In genomic region chr2:175168564-175168945, GRCh38 we compare ENCODE assay signal across 8 cellular contexts. TPM values are rescaled to one million over a fixed set of nuclear protein-coding genes. Genes with fewer than 3 reads are reported as not detected.
DNase-seq lines count a peak whose midpoint lies in the region; ATAC-seq and TF ChIP-seq lines count a peak whose summit lies in the region.

No MANE protein-coding gene starts in this region.

- H3K4me2 ChIP-seq in DOHH2 (ENCODE audit: low read length) (peak overlapping the region; percentile 76), osteoblast (ENCODE audit: insufficient read depth, low read length) (peak overlapping the region; percentile 88)

- H3K27me3 Mint-ChIP-seq in IgD-negative memory B cell, result no peaks in the 10 kb centered on the region

- H3K4me3 Mint-ChIP-seq in IgD-negative memory B cell, result peak overlapping the region; percentile 92 to 100 (median 96)

- 0 to 1% methylated on average over 7 of the region's 11 CpGs for WGBS in ectodermal cell, 2 experiments

- TF ChIP-seq CTCF in DOHH2 (IDR thresholded peaks at IDR 0.05; ENCODE audit: low read depth, low read length, poor library complexity, severe bottlenecking), result no peak
- TF ChIP-seq CTCF in osteoblast (IDR thresholded peaks at IDR 0.05; ENCODE audit: extremely low read depth, low read depth, low read length), result no peak
- TF ChIP-seq CTCF in GM20000 (IDR thresholded peaks at IDR 0.05; ENCODE audit: extremely low read depth, missing control alignments), result no peak

- H3K4me1 Mint-ChIP-seq in IgD-negative memory B cell, result peaks cover 25 to 34% (median 27%) of the 10 kb centered on the region in 3 donors

- H3K9me3 Mint-ChIP-seq in IgD-negative memory B cell, result no peaks in the 10 kb centered on the region

- peaks cover 3% of the 10 kb centered on the region for H3K36me3 Mint-ChIP-seq in IgD-negative memory B cell

- H3K27ac Mint-ChIP-seq in IgD-negative memory B cell, result peak overlapping the region; percentile 83 to 99 (median 93)

- H3K9me2 ChIP-seq in DOHH2 (replicated peaks; ENCODE audit: control insufficient read depth, low read length), result no peaks in the 10 kb centered on the region

- no peaks in the 10 kb centered on the region for H3K9me3 ChIP-seq in DOHH2 (ENCODE audit: control insufficient read depth, insufficient read depth, low read length)
- H3K9me3 ChIP-seq in ectodermal cell (ENCODE audit: control insufficient read depth, low read length), result no peaks in the 10 kb centered on the region
- no peaks in the 10 kb centered on the region for H3K9me3 ChIP-seq in osteoblast (ENCODE audit: low read depth, low read length)

- DNase-seq in osteoblast (ENCODE audit: insufficient read length, low spot score, missing footprints) (no peak), NCI-H1436 treated with DMSO at 0.1 percent for 48 hours (lab: John Stamatoyannopoulos, UW) (no peak), GM20000 (ENCODE audit: low spot score) (no peak), DMS53 treated with DMSO at 0.1 percent for 48 hours (lab: John Stamatoyannopoulos, UW; ENCODE audit: unreplicated experiment) (no peak)

- peak; percentile 30 for ATAC-seq in GM21526 (IDR thresholded peaks at IDR 0.05; ENCODE audit: low FRiP score, unreplicated experiment)

- H3K79me2 ChIP-seq in DOHH2 (ENCODE audit: control insufficient read depth, low read length) (peaks cover 52% of the 10 kb centered on the region), osteoblast (ENCODE audit: insufficient read depth, low read length) (peaks cover 44% of the 10 kb centered on the region)

- H2AFZ ChIP-seq in osteoblast (ENCODE audit: low read length), result peak overlapping the region; percentile 96

- H4K20me1 ChIP-seq in DOHH2 (ENCODE audit: control insufficient read depth, insufficient read depth, low read depth, low read length) (peaks cover 13% of the 10 kb centered on the region; the same call in 1 of the 2 replicates), osteoblast (ENCODE audit: insufficient read depth, low read length) (peaks cover 28% of the 10 kb centered on the region)

- peaks cover 22% of the 10 kb centered on the region for H3K36me3 ChIP-seq in DOHH2 (ENCODE audit: control insufficient read depth, low read length)
- H3K36me3 ChIP-seq in ectodermal cell (ENCODE audit: control insufficient read depth, insufficient read depth, low read length), result no peaks in the 10 kb centered on the region
- H3K36me3 ChIP-seq in osteoblast (ENCODE audit: insufficient read depth, low read length), result no peaks in the 10 kb centered on the region

- H3K27ac ChIP-seq in DOHH2 (ENCODE audit: low read depth, low read length), result peak overlapping the region; percentile 53
- H3K27ac ChIP-seq in ectodermal cell (ENCODE audit: insufficient read depth, low read depth, low read length, poor library complexity, severe bottlenecking), result no peak overlapping the region
- H3K27ac ChIP-seq in osteoblast (ENCODE audit: low read depth, low read length), result peak overlapping the region; percentile 96

- H3K4me3 ChIP-seq in DOHH2 (ENCODE audit: low read length), result peak overlapping the region; percentile 92
- H3K4me3 ChIP-seq in ectodermal cell (ENCODE audit: insufficient read depth, low read depth, low read length), result peak overlapping the region; percentile 74
- H3K4me3 ChIP-seq in osteoblast (ENCODE audit: insufficient read depth, low read length), result peak overlapping the region; percentile 90

- H3K4me1 ChIP-seq in DOHH2 (ENCODE audit: control insufficient read depth, low read length) (peaks cover 27% of the 10 kb centered on the region), ectodermal cell (ENCODE audit: control insufficient read depth, insufficient read depth, low read length) (no peaks in the 10 kb centered on the region), osteoblast (ENCODE audit: insufficient read depth, low read length) (peaks cover 19% of the 10 kb centered on the region)

- H3F3A ChIP-seq in DOHH2 (ENCODE audit: control insufficient read depth, insufficient read depth), result peaks cover 31% of the 10 kb centered on the region

- H3K27me3 ChIP-seq in DOHH2 (ENCODE audit: control insufficient read depth, low read length) (no peaks in the 10 kb centered on the region), ectodermal cell (ENCODE audit: control insufficient read depth, insufficient read depth, low read length, poor library complexity, severe bottlenecking) (no peaks in the 10 kb centered on the region), osteoblast (ENCODE audit: insufficient read depth, low read length) (no peaks in the 10 kb centered on the region)

RNA-seq across cellular contexts. Expression of gene ATF2, which starts 0.6 kb away (rescaled TPM):
- 27.8 TPM for polyA plus RNA-seq in IgD-negative memory B cell
- 59.3 TPM for polyA plus RNA-seq in ectodermal cell (2013, experiment 1 of 4)
- 54.7 TPM for polyA plus RNA-seq in ectodermal cell (2013, experiment 2 of 4)
- 52.6 TPM for polyA plus RNA-seq in ectodermal cell (2013, experiment 3 of 4)
- polyA plus RNA-seq in ectodermal cell (2013, experiment 4 of 4), result 56.7 TPM
- total RNA-seq in osteoblast, result 80.7 and 81.3 TPM in 2 replicates

RNA-seq across cellular contexts. Expression of gene ATP5MC3, which starts 13.0 kb away (rescaled TPM):
- polyA plus RNA-seq in IgD-negative memory B cell, result 310 TPM
- polyA plus RNA-seq in ectodermal cell (2013, experiment 1 of 4), result 296 TPM
- 274 TPM for polyA plus RNA-seq in ectodermal cell (2013, experiment 2 of 4)
- 235 TPM for polyA plus RNA-seq in ectodermal cell (2013, experiment 3 of 4)
- polyA plus RNA-seq in ectodermal cell (2013, experiment 4 of 4), result 272 TPM
- total RNA-seq in osteoblast, result 87.2 and 94.3 TPM in 2 replicates
